ENCODE assay signal across 19 cellular contexts in genomic region chr1:201307239-201307638, GRCh38. TPM values are rescaled to one million over a fixed set of nuclear protein-coding genes. Genes with fewer than 3 reads are reported as not detected.
DNase-seq lines count a peak whose midpoint lies in the region; ATAC-seq and TF ChIP-seq lines count a peak whose summit lies in the region.
"Had no signal": no experiment of that assay in that cellular context is flagged by ENCODE, and none has a peak within 500 bp of the region (broad histone marks: within the 10 kb centered on the region; RNA-seq: fewer than 3 reads in every experiment).

No MANE protein-coding gene starts in this region.

- H3K4me3 ChIP-seq in esophagus squamous epithelium: no peak overlapping the region
- H3K4me3 ChIP-seq: spleen had no signal

- peak overlapping the region; percentile 93 to 97 (median 96) for H3K27ac ChIP-seq in esophagus squamous epithelium
- H3K27ac ChIP-seq: spleen had no signal

- H3K4me1 ChIP-seq in esophagus squamous epithelium: peaks cover 53 to 100% (median 82%) of the 10 kb centered on the region in 3 donors

- ATAC-seq in GM18861 (IDR thresholded peaks at IDR 0.05; ENCODE audit: unreplicated experiment) (no peak), GM18867 (IDR thresholded peaks at IDR 0.05; ENCODE audit: unreplicated experiment) (no peak), GM19452 (IDR thresholded peaks at IDR 0.05; ENCODE audit: unreplicated experiment) (no peak)
- ATAC-seq: activated CD4-positive, CD25-positive, alpha-beta regulatory T cell treated with anti-CD3 and anti-CD28 coated beads, Interleukin-2, amount 50 U/mL, for 24 hours; activated naive CD8-positive, alpha-beta T cell treated with anti-CD3 and anti-CD28 coated beads, Interleukin-2, amount 50 U/mL, for 24 hours; left cardiac atrium had no signal

- H3K36me3 ChIP-seq in esophagus squamous epithelium: peaks cover 0 to 14% (median 3%) of the 10 kb centered on the region in 3 donors
- H3K36me3 ChIP-seq: spleen had no signal

- DNase-seq in EH (ENCODE audit: low read depth) (peak; percentile 38), RKO (ENCODE audit: low spot score) (peak; percentile 36), esophagus squamous epithelium (lab: John Stamatoyannopoulos, UW) (no peak), stromal cell of bone marrow (ENCODE audit: low read depth) (peak; percentile 44)
- no peak for DNase-seq in activated effector memory CD4-positive, alpha-beta T cell treated with Interleukin-2 at 50 U/mL for 16 hours
- DNase-seq: activated naive CD8-positive, alpha-beta T cell treated with anti-CD3 and anti-CD28 coated beads, Interleukin-2, amount 50 U/mL, for 24 hours; left cardiac atrium; NCI-H82; OCI-M1; spleen; substantia nigra; T-helper 2 cell had no signal

- intact Hi-C loops in esophagus squamous epithelium (cut with DNase I): no loop called here

- no CpG with 5 or more reads among the region's 9 CpGs for WGBS in esophagus squamous epithelium, 2 donors

- H3K27me3 ChIP-seq in esophagus squamous epithelium: no peaks in the 10 kb centered on the region

- no peaks in the 10 kb centered on the region for H3K9me3 ChIP-seq in esophagus squamous epithelium
- H3K9me3 ChIP-seq: spleen had no signal

- no peak for TF ChIP-seq POLR2A in esophagus squamous epithelium (IDR thresholded peaks at IDR 0.05)

- TF ChIP-seq CTCF in esophagus squamous epithelium (IDR thresholded peaks at IDR 0.05): no peak

RNA-seq across cellular contexts. Expression of gene PKP1, which starts 23.9 kb away (rescaled TPM):
- 100 to 1,000 TPM; 263 to 706 (median 410) TPM for total RNA-seq in esophagus squamous epithelium
- total RNA-seq: activated T-helper 2 cell treated with anti-CD3 and anti-CD28 coated beads, Interferon-gamma antibody, Interleukin-2, Interleukin-4, amounts not matched to agents 10 μg/mL and 5 μg/mL and 100 μg/mL, durations not matched to agents 14 hours and 24 hours and 36 hours; G401; progenitor cell of endocrine pancreas; spleen had no signal

Comparison
In these comparisons a context has a peak if more than half of its experiments do, and no peak if none do; other contexts are left out.
1. DNase-seq: peak in EH (single experiment), RKO (single experiment) and stromal cell of bone marrow (single experiment); none in esophagus squamous epithelium (single experiment) and activated effector memory CD4-positive, alpha-beta T cell treated with Interleukin-2 at 50 U/mL for 16 hours (single experiment).